ENCODE assay signal across 19 cellular contexts in genomic region chr6:1479601-1480236, GRCh38.
DNase-seq lines count a peak whose midpoint lies in the region; ATAC-seq and TF ChIP-seq lines count a peak whose summit lies in the region.
"Had no signal": no experiment of that assay in that cellular context is flagged by ENCODE, and none has a peak within 500 bp of the region (broad histone marks: within the 10 kb centered on the region; RNA-seq: fewer than 3 reads in every experiment).

No MANE protein-coding gene starts in this region.

- no peak overlapping the region for H3K4me2 ChIP-seq in mesenchymal stem cell (ENCODE audit: low read length, poor library complexity, severe bottlenecking)

- H3K27ac Mint-ChIP-seq in MCF 10A (ENCODE audit: low read depth, unreplicated experiment), result peak overlapping the region; percentile 72
- peak overlapping the region; percentile 64 for H3K27ac Mint-ChIP-seq in chondrocyte (ENCODE audit: unreplicated experiment)
- H3K27ac Mint-ChIP-seq: CD14-positive monocyte had no signal

- intact Hi-C loops in MCF 10A (cut with micrococcal nuclease), result loop anchor here (10.0 kb wide), 1 partner anchor 75 kb away; no protein-coding TSS in a partner anchor
- intact Hi-C loops in breast epithelium (cut with DNase I; ENCODE audit: low total_unique reads), result no loop called here
- intact Hi-C loops in vagina (cut with DNase I), result no loop called here
- intact Hi-C loops in left ventricle myocardium superior (cut with micrococcal nuclease), result no loop called here

- CTCF ChIA-PET in MCF 10A (lab: Yijun Ruan, JAX), result interaction anchor here (1.5 kb wide), 1 partner anchor 73 kb away, joined by 4 read pairs; no protein-coding TSS in a partner anchor

- POLR2A ChIA-PET in MCF 10A (lab: Yijun Ruan, JAX), result interaction anchor here (0.6 to 0.9 kb wide), 3 partner anchors 13 to 67 kb away, joined by 3 read pairs; no protein-coding TSS in a partner anchor

- H3K14ac ChIP-seq in mesenchymal stem cell (ENCODE audit: low read length in 2 of 2), result no peak overlapping the region

- no peak overlapping the region for H2BK15ac ChIP-seq in mesenchymal stem cell (ENCODE audit: low read depth, poor library complexity, severe bottlenecking)

- peak overlapping the region; percentile 61 for H3K9ac ChIP-seq in mesenchymal stem cell (ENCODE audit: low read length)

- H2BK5ac ChIP-seq in mesenchymal stem cell (ENCODE audit: low read depth, low read length, poor library complexity, severe bottlenecking), result no peak overlapping the region

- H3K18ac ChIP-seq in mesenchymal stem cell (ENCODE audit: low read depth in 1 of 2, low read length in 2 of 2), result no peak overlapping the region

- no peaks in the 10 kb centered on the region for H3K79me1 ChIP-seq in mesenchymal stem cell (replicated peaks; ENCODE audit: low read length, poor library complexity, severe bottlenecking)

- H3K4me3 Mint-ChIP-seq in MCF 10A (ENCODE audit: unreplicated experiment) (no peak overlapping the region), chondrocyte (ENCODE audit: unreplicated experiment) (no peak overlapping the region)
- H3K4me3 Mint-ChIP-seq: CD14-positive monocyte had no signal

- no peak overlapping the region for H2AK5ac ChIP-seq in mesenchymal stem cell (ENCODE audit: low read length, severe bottlenecking)

- H3K9me3 ChIP-seq in breast epithelium (no peaks in the 10 kb centered on the region), mesenchymal stem cell (ENCODE audit: control insufficient read depth, low read length) (no peaks in the 10 kb centered on the region), vagina (no peaks in the 10 kb centered on the region)
- H3K9me3 ChIP-seq: Peyer's patch, SJCRH30 had no signal

- WGBS in mesenchymal stem cell, result 82% methylated on average over 2 of the region's 3 CpGs

- TF ChIP-seq POLR2A in breast epithelium (IDR thresholded peaks at IDR 0.05) (no peak), vagina (IDR thresholded peaks at IDR 0.05) (no peak)

- no peak overlapping the region for H2AFZ ChIP-seq in mesenchymal stem cell (ENCODE audit: low read depth, low read length)

- no peaks in the 10 kb centered on the region for H3K9me3 Mint-ChIP-seq in MCF 10A (ENCODE audit: unreplicated experiment)
- peaks cover 9% of the 10 kb centered on the region for H3K9me3 Mint-ChIP-seq in chondrocyte (ENCODE audit: low read depth)

- no peak overlapping the region for H4K91ac ChIP-seq in mesenchymal stem cell (ENCODE audit: low read length)

- H2BK12ac ChIP-seq in mesenchymal stem cell (ENCODE audit: low read length in 2 of 2), result no peak overlapping the region

- H3K4me1 ChIP-seq in breast epithelium (no peaks in the 10 kb centered on the region), mesenchymal stem cell (ENCODE audit: control insufficient read depth, insufficient read depth, low read depth, low read length) (peaks cover 12% of the 10 kb centered on the region), vagina (peaks cover 5% of the 10 kb centered on the region)
- H3K4me1 ChIP-seq: Peyer's patch, SJCRH30 had no signal

- no peak overlapping the region for H3K23ac ChIP-seq in mesenchymal stem cell (ENCODE audit: low read length in 2 of 2)

- no peak for ATAC-seq in left ventricle myocardium superior

- no peak overlapping the region for H3K4me3 ChIP-seq in breast epithelium
- no peak overlapping the region for H3K4me3 ChIP-seq in mesenchymal stem cell (ENCODE audit: insufficient read depth in 1 of 2, low read depth in 1 of 2, low read length in 2 of 2)
- H3K4me3 ChIP-seq in vagina, result no peak overlapping the region
- H3K4me3 ChIP-seq: Peyer's patch, SJCRH30 had no signal

- H3K36me3 ChIP-seq in breast epithelium (no peaks in the 10 kb centered on the region), mesenchymal stem cell (ENCODE audit: control insufficient read depth in 1 of 2, insufficient read depth in 2 of 2, low read depth in 1 of 2, low read length in 2 of 2) (no peaks in the 10 kb centered on the region), vagina (no peaks in the 10 kb centered on the region)
- H3K36me3 ChIP-seq: Peyer's patch, SJCRH30 had no signal

- no TSS peak for BruUV-seq in MCF 10A (replicated peaks; lab: Mats Ljungman, UMichigan)

- H3K27me3 ChIP-seq in breast epithelium (no peaks in the 10 kb centered on the region), mesenchymal stem cell (ENCODE audit: control insufficient read depth in 1 of 2, insufficient read depth in 1 of 2, low read length in 2 of 2) (no peaks in the 10 kb centered on the region), vagina (no peaks in the 10 kb centered on the region)
- H3K27me3 ChIP-seq: Peyer's patch, SJCRH30 had no signal

- H3K4me1 Mint-ChIP-seq in MCF 10A (ENCODE audit: insufficient read depth, unreplicated experiment) (peaks cover 45% of the 10 kb centered on the region), chondrocyte (ENCODE audit: low read depth) (peaks cover 65% of the 10 kb centered on the region)

- DNase-seq in MCF 10A (ENCODE audit: unreplicated experiment), result no peak
- DNase-seq in breast epithelium (ENCODE audit: low spot score in 2 of 2), result no peak
- no peak for DNase-seq in chondrocyte (ENCODE audit: low spot score)
- DNase-seq in mesenchymal stem cell, result no peak
- DNase-seq in vagina (ENCODE audit: extremely low spot score in 2 of 2), result no peak
- no peak for DNase-seq in AG20443 (ENCODE audit: low spot score)
- no peak for DNase-seq in left ventricle myocardium superior
- no peak for DNase-seq in NAMALWA (ENCODE audit: low spot score)
- DNase-seq: GF-D8, KBM-7, NCI-H1105, NCI-H2081, NCI-H2171 treated with DMSO at 0.1 percent for 48 hours, NCI-H524 treated with DMSO at 0.1 percent for 48 hours, NCI-H82, Peyer's patch, SJCRH30 had no signal

- H3K36me3 Mint-ChIP-seq in MCF 10A (ENCODE audit: insufficient read depth, unreplicated experiment), result no peaks in the 10 kb centered on the region
- no peaks in the 10 kb centered on the region for H3K36me3 Mint-ChIP-seq in chondrocyte (ENCODE audit: low read depth)
- H3K36me3 Mint-ChIP-seq: CD14-positive monocyte had no signal

- TF ChIP-seq CTCF in MCF 10A (IDR thresholded peaks at IDR 0.05; ENCODE audit: unreplicated experiment) (no peak), breast epithelium (IDR thresholded peaks at IDR 0.05) (no peak), chondrocyte (IDR thresholded peaks at IDR 0.05) (no peak), vagina (IDR thresholded peaks at IDR 0.05) (no peak)

- no peak overlapping the region for H3K27ac ChIP-seq in breast epithelium
- no peak overlapping the region for H3K27ac ChIP-seq in mesenchymal stem cell (ENCODE audit: low read length, poor library complexity, severe bottlenecking)
- peak overlapping the region; percentile 38 for H3K27ac ChIP-seq in vagina
- H3K27ac ChIP-seq: 22Rv1, Peyer's patch, SJCRH30 had no signal

- no peak overlapping the region for H3K4ac ChIP-seq in mesenchymal stem cell (ENCODE audit: low read depth in 1 of 2, low read length in 2 of 2)

- H3K27me3 Mint-ChIP-seq in MCF 10A (ENCODE audit: insufficient read depth, unreplicated experiment), result no peaks in the 10 kb centered on the region
- H3K27me3 Mint-ChIP-seq in chondrocyte (ENCODE audit: low read depth), result no peaks in the 10 kb centered on the region

- H2BK120ac ChIP-seq in mesenchymal stem cell (ENCODE audit: low read depth, low read length), result no peak overlapping the region

- H4K8ac ChIP-seq in mesenchymal stem cell (ENCODE audit: low read length), result no peak overlapping the region
